ENCODE assay signal across 8 cellular contexts in genomic region chr4:52911684-52912294, GRCh38. TPM values are rescaled to one million over a fixed set of nuclear protein-coding genes. Genes with fewer than 3 reads are reported as not detected.
DNase-seq lines count a peak whose midpoint lies in the region; ATAC-seq, FAIRE-seq and TF ChIP-seq lines count a peak whose summit lies in the region.

No MANE protein-coding gene starts in this region.

- WGBS in HepG2 (ENCODE audit: low lambda C conversion rate) = 9% methylated on average over 3 of the region's 3 CpGs

- peak; percentile 18 for FAIRE-seq in HepG2 (lab: Jason Lieb, UNC)

- BruUV-seq in HepG2 (replicated peaks; lab: Mats Ljungman, UMichigan) = no TSS peak

- no peaks in the 10 kb centered on the region for H3K9me3 ChIP-seq in HepG2 (ENCODE audit: low read length)

- CTCF ChIA-PET in WTC11 (lab: Charles Lee) = interaction anchor here (0.6 to 2.5 kb wide), 44 partner anchors 8 to 454 kb away, joined by 3 to 15 read pairs (median 5); partner anchors contain the start of genes RASL11B and SCFD2
- CTCF ChIA-PET in HepG2 (lab: Yijun Ruan, JAX; ENCODE audit: low intra/inter-chr PET ratio, low total read pairs) = interaction anchor here (1.4 kb wide), 1 partner anchor 72 kb away, joined by 4 read pairs; no protein-coding TSS in a partner anchor

- no peak overlapping the region for H3K27ac ChIP-seq in HepG2 (ENCODE audit: extremely low read length, insufficient read depth, low read length)

- no peaks in the 10 kb centered on the region; a peak in 1 of 5 replicates for H3K36me3 ChIP-seq in HepG2 (replicated peaks in 1 of 2; ENCODE audit: control insufficient read depth in 1 of 2, insufficient read depth in 2 of 2, low read length in 2 of 2)

- intact Hi-C loops in HepG2 (cut with micrococcal nuclease; ENCODE audit: unreplicated experiment) = loop anchor here (2.0 kb wide), 1 partner anchor 71 kb away; no protein-coding TSS in a partner anchor

- POLR2A ChIA-PET in WTC11 (lab: Charles Lee) (interaction anchor here (0.5 to 0.8 kb wide), 2 partner anchors 12 to 114 kb away, joined by 3 to 6 read pairs; no protein-coding TSS in a partner anchor), HepG2 (lab: Yijun Ruan, JAX) (interaction anchor here (0.8 to 1.2 kb wide), 2 partner anchors 73 to 200 kb away, joined by 3 to 6 read pairs; no protein-coding TSS in a partner anchor)

- no peaks in the 10 kb centered on the region for H3K27me3 ChIP-seq in HepG2 (ENCODE audit: control insufficient read depth in 1 of 2, insufficient read depth in 2 of 2, low read length in 2 of 2)

- H2AFZ ChIP-seq in HepG2 (ENCODE audit: low read length) = no peak overlapping the region

- H3K4me3 ChIP-seq in HepG2 (replicated peaks in 1 of 3; ENCODE audit: insufficient read depth in 1 of 3, low read depth in 2 of 3, low read length in 3 of 3) = no peak overlapping the region

- DNase-seq in activated gamma-delta T cell treated with Interleukin-2 at 50 U/mL for 16 hours = peak; percentile 54
- DNase-seq in activated gamma-delta T cell (lab: John Stamatoyannopoulos, UW) = no peak
- peak; percentile 9 for DNase-seq in NCI-H2107 (lab: John Stamatoyannopoulos, UW)
- peak; percentile 95 for DNase-seq in WTC11 (ENCODE audit: low spot score)
- DNase-seq in central memory CD4-positive, alpha-beta T cell = peak; percentile 33
- peak; percentile 75 for DNase-seq in HepG2 (ENCODE audit: low spot score)
- DNase-seq in stimulated activated CD8-positive, alpha-beta memory T cell treated with anti-CD3 and anti-CD28 coated beads, Interleukin-12 subunit alpha, Interleukin-12 subunit beta, amount 100 ng/mL, for 4 hours (ENCODE audit: low read depth) = peak; percentile 13

- H3K79me2 ChIP-seq in HepG2 (ENCODE audit: insufficient read depth, low read length) = no peaks in the 10 kb centered on the region

- no peak for TF ChIP-seq POLR2A in HepG2 (IDR thresholded peaks at IDR 0.05; ENCODE audit: insufficient read depth in 1 of 2, low read depth in 2 of 2, low read length in 2 of 2)

- TF ChIP-seq CTCF in WTC11 (IDR thresholded peaks at IDR 0.05) = peak; percentile 70
- TF ChIP-seq CTCF in HepG2 (CRISPR knock-in tag; IDR thresholded peaks at IDR 0.05) = peak; percentile 73

- no peaks in the 10 kb centered on the region for H3K9me3 Mint-ChIP-seq in WTC11

- H3K27me3 Mint-ChIP-seq in WTC11 (ENCODE audit: low read depth) = no peaks in the 10 kb centered on the region

- no peaks in the 10 kb centered on the region for H3K36me3 Mint-ChIP-seq in WTC11

- no peak overlapping the region for H3K27ac Mint-ChIP-seq in WTC11

- 0 out of 2 replicates have a peak, but pooled peaks have one; percentile 12 for TF ChIP-seq RAD21 in HepG2 (CRISPR knock-in tag; IDR thresholded peaks at IDR 0.05)

- H3K9ac ChIP-seq in HepG2 (ENCODE audit: insufficient read depth, low read depth, low read length) = no peak overlapping the region

- H3K4me2 ChIP-seq in HepG2 (ENCODE audit: low read depth, low read length) = no peak overlapping the region

- in situ Hi-C loops in HepG2 (cut with HindIII; ENCODE audit: extremely low pct_ligation_motif_present, low pct_unique_long_range_greater_than_20kb) = no loop called here

- TF ChIP-seq EP300 in HepG2 (IDR thresholded peaks at IDR 0.05; ENCODE audit: low read depth in 2 of 2, low read length in 2 of 2) (no peak), HepG2 (CRISPR knock-in tag; IDR thresholded peaks at IDR 0.05; ENCODE audit: borderline replicate concordance) (no peak)

- H3K4me3 Mint-ChIP-seq in WTC11 = no peak overlapping the region

- peaks cover 40% of the 10 kb centered on the region for H3K4me1 Mint-ChIP-seq in WTC11

- ATAC-seq in HG02870 (IDR thresholded peaks at IDR 0.05; ENCODE audit: unreplicated experiment) (peak; percentile 67), WTC11 (peak; percentile 86), HepG2 (peak; percentile 82)

- no peaks in the 10 kb centered on the region for H4K20me1 ChIP-seq in HepG2 (ENCODE audit: insufficient read depth, low read length)

- peaks cover 33% of the 10 kb centered on the region for H3K4me1 ChIP-seq in HepG2 (ENCODE audit: insufficient read depth, low read length)

TF ChIP-seq in WTC11, 78 proteins besides CTCF, POLR2A, EP300 and RAD21:
- TF ChIP-seq SOX15 (CRISPR knock-in tag; IDR thresholded peaks at IDR 0.05) = no peak

TF ChIP-seq in HepG2, 621 proteins besides CTCF, POLR2A, EP300 and RAD21 (continues in another document):
- no peak for TF ChIP-seq ERF (CRISPR knock-in tag; IDR thresholded peaks at IDR 0.05)
- no peak for TF ChIP-seq NCOA2 (CRISPR knock-in tag; IDR thresholded peaks at IDR 0.05)
- TF ChIP-seq XRCC5 (optimal IDR thresholded peaks at IDR 0.05; ENCODE audit: low read length) = peak; percentile 56
- peak; percentile 51 for TF ChIP-seq STAG1 (CRISPR knock-in tag; IDR thresholded peaks at IDR 0.05)
- no peak for TF ChIP-seq AKAP8 (CRISPR knock-in tag; IDR thresholded peaks at IDR 0.05)
- TF ChIP-seq ZMYM4 (CRISPR knock-in tag; IDR thresholded peaks at IDR 0.05) = peak; percentile 64
- TF ChIP-seq ZNF644 (CRISPR knock-in tag; IDR thresholded peaks at IDR 0.05; ENCODE audit: low read depth) = peak; percentile 78
- no peak for TF ChIP-seq IKZF4 (CRISPR knock-in tag; IDR thresholded peaks at IDR 0.05; ENCODE audit: borderline replicate concordance, low read depth, not compliant biosample characterization)
- TF ChIP-seq JARID2 (CRISPR knock-in tag; IDR thresholded peaks at IDR 0.05; ENCODE audit: insufficient replicate concordance) = no peak
- 0 out of 2 replicates have a peak, but pooled peaks have one; percentile 29 for TF ChIP-seq POGZ (CRISPR knock-in tag; IDR thresholded peaks at IDR 0.05)
- peak; percentile 47; the same call in 1 of the 2 replicates for TF ChIP-seq SMC3 (IDR thresholded peaks at IDR 0.05; ENCODE audit: low read length)
- no peak for TF ChIP-seq FOXK2 (IDR thresholded peaks at IDR 0.05)
- no peak for TF ChIP-seq CEBPZ (IDR thresholded peaks at IDR 0.05; ENCODE audit: low read length)
- TF ChIP-seq ISL2 (CRISPR knock-in tag; IDR thresholded peaks at IDR 0.05) = no peak
- no peak for TF ChIP-seq ZNF761 (CRISPR knock-in tag; conservative IDR thresholded peaks at IDR 0.05)

RNA-seq across cellular contexts. Expression of gene RASL11B, which starts 49.7 kb away (rescaled TPM):
- total RNA-seq in WTC11 (2021) (58.5 to 71.9 TPM (median 69.9 TPM) in 3 replicates), HepG2 (2016; rRNA removed; fragmentation: Illumina TruSeq; extraction: Trizol) (0.07 TPM in 1 of 2 replicates, not detected in the other)
- not detected in 2 replicates for total RNA-seq in HepG2 (2016; cell fraction: cytosol; rRNA removed; fragmentation: Illumina TruSeq; extraction: Trizol; ENCODE audit: low read depth)
- not detected in 2 replicates for total RNA-seq in HepG2 (2016; cell fraction: insoluble cytoplasmic fraction; rRNA removed; fragmentation: Illumina TruSeq; extraction: Trizol)
- not detected in 2 replicates for total RNA-seq in HepG2 (2016; cell fraction: membrane; rRNA removed; fragmentation: Illumina TruSeq; extraction: Trizol)
- not detected in 2 replicates for total RNA-seq in HepG2 (2016; cell fraction: nucleus; rRNA removed; fragmentation: Illumina TruSeq; extraction: Trizol)
- polyA plus RNA-seq in HepG2 (2011; rRNA removed) = 0.12 and 0.20 TPM in 2 replicates
- polyA plus RNA-seq in HepG2 (2011; cell fraction: cytosol; rRNA removed) = 0.03 and 0.08 TPM in 2 replicates
- 0.07 TPM in 1 of 2 replicates, not detected in the other for polyA plus RNA-seq in HepG2 (2011; cell fraction: nucleus; rRNA removed)
- polyA plus RNA-seq in HepG2 (2012) = not detected in 2 replicates
- not detected in 2 replicates for polyA plus RNA-seq in HepG2 (2016; cell fraction: cytosol; fragmentation: Illumina TruSeq; extraction: Trizol; ENCODE audit: low read depth)
- 0.19 TPM in 1 of 2 replicates, not detected in the other for polyA plus RNA-seq in HepG2 (2016; cell fraction: insoluble cytoplasmic fraction; fragmentation: Illumina TruSeq; extraction: Trizol; ENCODE audit: low read depth)
- polyA plus RNA-seq in HepG2 (2016; cell fraction: membrane; fragmentation: Illumina TruSeq; extraction: Trizol; ENCODE audit: low read depth) = not detected in 2 replicates
- polyA plus RNA-seq in HepG2 (2016; cell fraction: nucleus; fragmentation: Illumina TruSeq; extraction: Trizol; ENCODE audit: insufficient read depth, low read depth) = not detected in 2 replicates
- not detected in 2 replicates for polyA minus RNA-seq in HepG2 (2011; rRNA and poly(A)+ RNA removed; ENCODE audit: low replicate concordance)
- polyA minus RNA-seq in HepG2 (2011; cell fraction: cytosol; rRNA and poly(A)+ RNA removed) = not detected in 2 replicates
- not detected in 2 replicates for polyA minus RNA-seq in HepG2 (2011; cell fraction: nucleus; rRNA and poly(A)+ RNA removed)

Comparison
In these comparisons a context has a peak if more than half of its experiments do, and no peak if none do; other contexts are left out.
1. RNA of gene RASL11B, which starts 49.7 kb away (total RNA-seq): 58.5 to 71.9 TPM in WTC11; 0.07 TPM in HepG2; every median in the first group is over 10 times any median in the second.
2. Peak in every context shown above with its lines, with median percentiles within 50 percentile points of each other: ATAC-seq.